ENCODE assay signal across 8 cellular contexts in the genomic region with DNA sequence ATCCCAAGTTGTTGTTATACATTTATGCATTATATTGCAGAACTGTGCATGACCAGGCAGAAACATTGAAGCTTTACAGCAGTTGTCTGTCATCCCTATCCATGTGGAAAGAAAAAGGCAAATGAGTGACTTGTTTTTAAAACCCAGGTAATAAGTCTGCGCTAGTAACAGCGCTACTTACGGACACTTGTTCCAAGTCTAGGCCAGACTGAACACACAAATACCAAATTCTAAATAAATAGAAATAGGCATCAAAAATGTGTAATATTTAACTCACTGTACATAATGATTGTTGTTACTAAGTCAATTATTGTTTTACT. TPM values are rescaled to one million over a fixed set of nuclear protein-coding genes. Genes with fewer than 3 reads are reported as not detected.
DNase-seq lines count a peak whose midpoint lies in the region; ATAC-seq and TF ChIP-seq lines count a peak whose summit lies in the region.

No MANE protein-coding gene starts in this region.

- peaks cover 17% of the 10 kb centered on the region for H3K27me3 Mint-ChIP-seq in brain

- TF ChIP-seq CTCF in left ventricle myocardium inferior (IDR thresholded peaks at IDR 0.05; ENCODE audit: borderline replicate concordance) (no peak), brain (conservative IDR thresholded peaks at IDR 0.05) (no peak), uterus (IDR thresholded peaks at IDR 0.05) (no peak)

- ATAC-seq in left cardiac atrium (no peak), GM18867 (IDR thresholded peaks at IDR 0.05; ENCODE audit: unreplicated experiment) (no peak)

- no peak for DNase-seq in left ventricle myocardium inferior
- DNase-seq in left cardiac atrium = no peak
- no peak for DNase-seq in uterus
- DNase-seq in COLO829 (ENCODE audit: low spot score) = no peak
- DNase-seq in glomerular visceral epithelial cell (ENCODE audit: extremely low spot score) = no peak

- H3K4me3 ChIP-seq in left ventricle myocardium inferior (peak overlapping the region; percentile 93), mesodermal cell (ENCODE audit: extremely low read depth, insufficient read depth, low read length, poor library complexity, severe bottlenecking) (peak overlapping the region; percentile 95), uterus (peak overlapping the region; percentile 66)

- peak overlapping the region; percentile 92 to 99 (median 96) for H3K27ac Mint-ChIP-seq in brain

- H3K9me3 ChIP-seq in left ventricle myocardium inferior (replicated peaks) (no peaks in the 10 kb centered on the region), mesodermal cell (ENCODE audit: control insufficient read depth, low read length) (no peaks in the 10 kb centered on the region), uterus (no peaks in the 10 kb centered on the region)

- peak overlapping the region; percentile 95 to 99 (median 97) for H3K4me3 Mint-ChIP-seq in brain

- WGBS in mesodermal cell (ENCODE audit: insufficient coverage in 2 of 2), 2 experiments = no CpG with 5 or more reads among the region's 3 CpGs

- H3K4me1 Mint-ChIP-seq in brain = peaks cover 15% of the 10 kb centered on the region

- peaks cover 45% of the 10 kb centered on the region for H3K4me1 ChIP-seq in left ventricle myocardium inferior
- H3K4me1 ChIP-seq in mesodermal cell (ENCODE audit: control insufficient read depth, insufficient read depth, low read length, poor library complexity, severe bottlenecking) = peaks cover 4% of the 10 kb centered on the region
- H3K4me1 ChIP-seq in uterus = no peaks in the 10 kb centered on the region

- H3K36me3 Mint-ChIP-seq in brain = no peaks in the 10 kb centered on the region

- no peaks in the 10 kb centered on the region for H3K36me3 ChIP-seq in left ventricle myocardium inferior
- H3K36me3 ChIP-seq in mesodermal cell (ENCODE audit: control insufficient read depth, insufficient read depth, low read length) = no peaks in the 10 kb centered on the region
- no peaks in the 10 kb centered on the region for H3K36me3 ChIP-seq in uterus

- H3K9me3 Mint-ChIP-seq in brain = peaks cover 0 to 5% (median 0%) of the 10 kb centered on the region in 5 experiments

- TF ChIP-seq POLR2A in uterus (IDR thresholded peaks at IDR 0.05) = no peak

- H3K27me3 ChIP-seq in left ventricle myocardium inferior (ENCODE audit: low read depth) (no peaks in the 10 kb centered on the region), uterus (no peaks in the 10 kb centered on the region)

- intact Hi-C loops in left ventricle myocardium inferior (cut with micrococcal nuclease) = no loop called here
- intact Hi-C loops in left cardiac atrium (cut with DNase I) = loop anchor here (1.0 to 10.0 kb wide), 5 partner anchors 95 to 422 kb away; no protein-coding TSS in a partner anchor
- intact Hi-C loops in uterus (cut with DNase I; ENCODE audit: low total_unique reads) = no loop called here

- H3K27ac ChIP-seq in left ventricle myocardium inferior (replicated peaks) = peak overlapping the region; percentile 99
- H3K27ac ChIP-seq in mesodermal cell (ENCODE audit: low read depth, low read length, severe bottlenecking) = peak overlapping the region; percentile 96
- peak overlapping the region; percentile 98 to 99 for H3K27ac ChIP-seq in uterus

RNA-seq across cellular contexts. Expression of a gene that starts 0.5 kb away (rescaled TPM):
- 2.6 TPM for total RNA-seq in left ventricle myocardium inferior
- 1 to 10 TPM; 2.6 to 3.0 TPM for total RNA-seq in left cardiac atrium
- polyA plus RNA-seq in brain (ENCODE audit: insufficient read depth, low read depth, low replicate concordance) = 9.4 TPM
- polyA plus RNA-seq in mesodermal cell (2013, experiment 1 of 2) = 21.2 TPM
- polyA plus RNA-seq in mesodermal cell (2013, experiment 2 of 2) = 21.8 TPM
- total RNA-seq in uterus = 10 to 100 TPM in 2 of 4 donors, 1 to 10 TPM in 2; 2.4 to 50.5 (median 17.8) TPM

Comparison
In these comparisons a context has a peak if more than half of its experiments do, and no peak if none do; other contexts are left out.
1. intact Hi-C loops: an anchor here in left cardiac atrium (1.0 to 10.0 kb wide); none called in left ventricle myocardium inferior and uterus.